7 cellular contexts compared by ENCODE assay signal in genomic region chr19:12789098-12789903, GRCh38. TPM values are rescaled to one million over a fixed set of nuclear protein-coding genes. Genes with fewer than 3 reads are reported as not detected.
A peak's percentile ranks its signal among the peaks of the same experiment; 100 is the strongest.
DNase-seq lines count a peak whose midpoint lies in the region; ATAC-seq and TF ChIP-seq lines count a peak whose summit lies in the region.

No MANE protein-coding gene starts in this region.

- DNase-seq in GM06990 (ENCODE audit: extremely low read depth, insufficient read length) (no peak), HuH-7 (ENCODE audit: low spot score) (peak; percentile 46), thoracic aorta (ENCODE audit: low spot score) (no peak)

- no peak for TF ChIP-seq CTCF in GM06990 (IDR thresholded peaks at IDR 0.05; ENCODE audit: insufficient read depth, low read length, poor library complexity, severe bottlenecking)
- TF ChIP-seq CTCF in brain (conservative IDR thresholded peaks at IDR 0.05), result no peak
- no peak for TF ChIP-seq CTCF in liver (IDR thresholded peaks at IDR 0.05; ENCODE audit: low read depth, low read length, missing input control)
- TF ChIP-seq CTCF in thoracic aorta (IDR thresholded peaks at IDR 0.05), result no peak

- peaks cover 11% of the 10 kb centered on the region for H3K27me3 Mint-ChIP-seq in brain

- H3K27ac Mint-ChIP-seq in brain, result peak overlapping the region; percentile 87 to 98 (median 97)

- H3K36me3 Mint-ChIP-seq in brain, result no peaks in the 10 kb centered on the region

- H3K9ac ChIP-seq in liver (ENCODE audit: low read depth in 1 of 2, low read length in 2 of 2), result peak overlapping the region; percentile 75 to 96

- H3K36me3 ChIP-seq in GM06990 (ENCODE audit: control insufficient read depth, insufficient read depth, low read length), result no peaks in the 10 kb centered on the region
- no peaks in the 10 kb centered on the region for H3K36me3 ChIP-seq in liver (ENCODE audit: control insufficient read depth in 4 of 4, insufficient read depth in 3 of 4, low read depth in 1 of 4, low read length in 3 of 4)
- H3K36me3 ChIP-seq in thoracic aorta, result no peaks in the 10 kb centered on the region

- peaks cover 0 to 5% (median 0%) of the 10 kb centered on the region in 5 experiments for H3K9me3 Mint-ChIP-seq in brain

- H3K4me1 ChIP-seq in liver (ENCODE audit: control insufficient read depth in 4 of 4, insufficient read depth in 4 of 4, low read length in 3 of 4), result peaks cover 6 to 41% (median 21%) of the 10 kb centered on the region in 4 donors
- H3K4me1 ChIP-seq in thoracic aorta (ENCODE audit: control insufficient read depth in 1 of 2, low read depth in 2 of 2), result peaks cover 39 to 54% of the 10 kb centered on the region in 2 donors

- TF ChIP-seq RAD21 in liver (IDR thresholded peaks at IDR 0.05), result no peak

- H3K4me3 ChIP-seq in GM06990 (replicated peaks; ENCODE audit: low read depth, low read length) (peak overlapping the region; percentile 62), liver (ENCODE audit: low read depth in 1 of 3, low read length in 3 of 3) (peak overlapping the region; percentile 58 to 66 (median 59)), thoracic aorta (peak overlapping the region; percentile 91)

- no peaks in the 10 kb centered on the region for H3K27me3 ChIP-seq in GM06990 (replicated peaks; ENCODE audit: control insufficient read depth, insufficient read depth, low read length)
- no peaks in the 10 kb centered on the region for H3K27me3 ChIP-seq in liver (ENCODE audit: control insufficient read depth in 4 of 4, insufficient read depth in 4 of 4, low read length in 3 of 4)
- H3K27me3 ChIP-seq in thoracic aorta (replicated peaks; ENCODE audit: insufficient read depth), result no peaks in the 10 kb centered on the region

- peak; percentile 1 for ATAC-seq in thoracic aorta (ENCODE audit: insufficient number of reproducible peaks, low FRiP score, low read depth)
- no peak for ATAC-seq in HG02884 (IDR thresholded peaks at IDR 0.05; ENCODE audit: unreplicated experiment)
- no peak for ATAC-seq in HG03039 (IDR thresholded peaks at IDR 0.05; ENCODE audit: unreplicated experiment)

- WGBS in liver, result 2% methylated on average over 46 of the region's 46 CpGs

- no peaks in the 10 kb centered on the region for H3K9me3 ChIP-seq in liver (ENCODE audit: control insufficient read depth in 4 of 4, low read length in 3 of 4)
- H3K9me3 ChIP-seq in thoracic aorta, result no peaks in the 10 kb centered on the region

- peaks cover 32% of the 10 kb centered on the region for H3K4me1 Mint-ChIP-seq in brain

- H3K4me3 Mint-ChIP-seq in brain, result peak overlapping the region; percentile 67 to 89 (median 74)

- H3K27ac ChIP-seq in liver (ENCODE audit: low read depth in 1 of 2, low read length in 2 of 2), result peak overlapping the region; percentile 98 to 99
- peak overlapping the region; percentile 99 to 100 for H3K27ac ChIP-seq in thoracic aorta

TF ChIP-seq in liver, 16 proteins besides CTCF, POLR2A, EP300 and RAD21:
- no peak for TF ChIP-seq HNF4G (IDR thresholded peaks at IDR 0.05)
- TF ChIP-seq REST (IDR thresholded peaks at IDR 0.05), result peak; percentile 12
- TF ChIP-seq EGR1 (IDR thresholded peaks at IDR 0.05; ENCODE audit: low read depth in 2 of 2), result peak in 1 of 2 donors; percentile 1
- peak in 1 of 2 donors; percentile 14 for TF ChIP-seq HNF4A (conservative IDR thresholded peaks at IDR 0.05)

RNA-seq across cellular contexts. Expression of gene JUNB, which starts 2.0 kb away (rescaled TPM):
- polyA plus RNA-seq in brain (ENCODE audit: insufficient read depth, low read depth, low replicate concordance) (25.7 TPM), liver (10 to 100 TPM; 32.7 to 44.6 TPM)
- total RNA-seq in liver (10 to 100 TPM; 68.6 to 79.2 TPM), thoracic aorta (1,000 to 10,000 TPM in 1 of 2 donors, 100 to 1,000 TPM in 1; 698 to 2,087 TPM)

RNA-seq across cellular contexts. Expression of gene PRDX2, which starts 12.3 kb away (rescaled TPM):
- polyA plus RNA-seq in brain (ENCODE audit: insufficient read depth, low read depth, low replicate concordance) (1,078 TPM), liver (100 to 1,000 TPM; 265 to 301 TPM)
- total RNA-seq in liver (1,000 to 10,000 TPM in 1 of 2 donors, 100 to 1,000 TPM in 1; 222 to 1,737 TPM), thoracic aorta (100 to 1,000 TPM; 107 to 235 TPM)

RNA-seq across cellular contexts. Expression of gene THSD8, which starts 12.6 kb away (rescaled TPM):
- polyA plus RNA-seq in brain (ENCODE audit: insufficient read depth, low read depth, low replicate concordance) (48.0 TPM), liver (under 1 TPM; 0.22 to 0.35 TPM)
- total RNA-seq in liver (under 1 TPM in 1 of 2 donors, not detected in 1; 0.33 TPM), thoracic aorta (not detected)

RNA-seq across cellular contexts. Expression of gene HOOK2, which starts 13.9 kb away (rescaled TPM):
- polyA plus RNA-seq in brain (ENCODE audit: insufficient read depth, low read depth, low replicate concordance) (14.8 TPM), liver (10 to 100 TPM; 12.9 to 17.0 TPM)
- total RNA-seq in liver (10 to 100 TPM; 11.3 to 36.4 TPM), thoracic aorta (100 to 1,000 TPM in 1 of 2 donors, 10 to 100 TPM in 1; 22.6 to 102 TPM)

RNA-seq across cellular contexts. Expression of gene RNASEH2A, which starts 17.1 kb away (rescaled TPM):
- polyA plus RNA-seq in brain (ENCODE audit: insufficient read depth, low read depth, low replicate concordance), result 119 TPM
- 10 to 100 TPM in 1 of 2 donors, 1 to 10 TPM in 1; 1.8 to 17.5 TPM for total RNA-seq in liver
- polyA plus RNA-seq in liver, result 1 to 10 TPM; 2.3 to 4.6 TPM
- 1 to 10 TPM; 3.0 to 7.9 TPM for total RNA-seq in thoracic aorta

Comparison
In these comparisons a context has a peak if more than half of its experiments do, and no peak if none do; other contexts are left out.
1. RNA of gene JUNB, which starts 2.0 kb away (total RNA-seq): 698 to 2,087 TPM in thoracic aorta; 68.6 to 79.2 TPM in liver; every median in the first group is over 4 times any median in the second.
2. Peak in every context shown above with its lines, with median percentiles within 50 percentile points of each other: H3K4me3 ChIP-seq.